Comparison of ENCODE assay signal across 8 cellular contexts in genomic region chr13:50713849-50714248, GRCh38.
DNase-seq lines count a peak whose midpoint lies in the region; ATAC-seq and TF ChIP-seq lines count a peak whose summit lies in the region.

No MANE protein-coding gene starts in this region.

- peak overlapping the region; percentile 9 for H3K9ac ChIP-seq in smooth muscle cell (ENCODE audit: low read depth)

- peak overlapping the region; percentile 27 for H3K4me2 ChIP-seq in smooth muscle cell

- H3K9me3 ChIP-seq in smooth muscle cell (replicated peaks; ENCODE audit: low read depth) (no peaks in the 10 kb centered on the region), esophagus squamous epithelium (no peaks in the 10 kb centered on the region)

- H3K79me2 ChIP-seq in smooth muscle cell (ENCODE audit: low read depth): no peaks in the 10 kb centered on the region

- no peaks in the 10 kb centered on the region for H3K27me3 ChIP-seq in smooth muscle cell (ENCODE audit: low read depth)
- no peaks in the 10 kb centered on the region for H3K27me3 ChIP-seq in esophagus squamous epithelium

- TF ChIP-seq CTCF in smooth muscle cell (IDR thresholded peaks at IDR 0.05; ENCODE audit: borderline replicate concordance, insufficient read depth, poor library complexity, severe bottlenecking) (no peak), esophagus squamous epithelium (IDR thresholded peaks at IDR 0.05) (no peak), omental fat pad (IDR thresholded peaks at IDR 0.05) (no peak)

- H3K36me3 ChIP-seq in smooth muscle cell (ENCODE audit: low read depth) (no peaks in the 10 kb centered on the region), esophagus squamous epithelium (no peaks in the 10 kb centered on the region)

- peak overlapping the region; percentile 65 for H3K27ac ChIP-seq in smooth muscle cell (ENCODE audit: low read depth)
- peak overlapping the region in 1 of 4 donors; percentile 11 for H3K27ac ChIP-seq in esophagus squamous epithelium

- H2AFZ ChIP-seq in smooth muscle cell (ENCODE audit: low read depth): no peak overlapping the region

- intact Hi-C loops in esophagus squamous epithelium (cut with DNase I): no loop called here

- peak in 1 of 4 donors; percentile 42 for TF ChIP-seq POLR2A in esophagus squamous epithelium (IDR thresholded peaks at IDR 0.05)

- no peaks in the 10 kb centered on the region for H4K20me1 ChIP-seq in smooth muscle cell (ENCODE audit: low read depth)

- no peaks in the 10 kb centered on the region for H3F3A ChIP-seq in smooth muscle cell (ENCODE audit: low read depth)

- H3K4me3 ChIP-seq in smooth muscle cell (no peak overlapping the region), esophagus squamous epithelium (no peak overlapping the region)

- DNase-seq in EH (ENCODE audit: low read depth) (peak; percentile 81), NOMO-1 treated with DMSO at 0.1 percent for 48 hours (lab: John Stamatoyannopoulos, UW; ENCODE audit: unreplicated experiment) (peak; percentile 96), dedifferentiated amniotic fluid mesenchymal stem cell (ENCODE audit: extremely low spot score) (peak; percentile 27), smooth muscle cell (lab: John Stamatoyannopoulos, UW; ENCODE audit: unreplicated experiment) (no peak), esophagus squamous epithelium (lab: John Stamatoyannopoulos, UW) (no peak), omental fat pad (ENCODE audit: low spot score) (no peak), DMS 273 treated with DMSO at 0.1 percent for 48 hours (lab: John Stamatoyannopoulos, UW) (no peak)

- WGBS in smooth muscle cell (ENCODE audit: low lambda C conversion rate): 55% methylated on average over 8 of the region's 8 CpGs
- WGBS in esophagus squamous epithelium, 2 donors: 68 to 77% methylated on average over 8 of the region's 8 CpGs

- H3K4me1 ChIP-seq in smooth muscle cell (ENCODE audit: low read depth) (no peaks in the 10 kb centered on the region), esophagus squamous epithelium (peaks cover 0 to 20% (median 0%) of the 10 kb centered on the region in 3 donors)

- ATAC-seq in GM21423 (IDR thresholded peaks at IDR 0.05; ENCODE audit: unreplicated experiment) (peak; percentile 93), omental fat pad (ENCODE audit: low FRiP score) (no peak)

Comparison
In these comparisons a context has a peak if more than half of its experiments do, and no peak if none do; other contexts are left out.
1. DNase-seq: peak in EH (single experiment), NOMO-1 treated with DMSO at 0.1 percent for 48 hours (single experiment) and dedifferentiated amniotic fluid mesenchymal stem cell (single experiment); none in smooth muscle cell (single experiment), esophagus squamous epithelium (single experiment), omental fat pad (single experiment) and DMS 273 treated with DMSO at 0.1 percent for 48 hours (single experiment).